Comparison of ENCODE assay signal across 24 cellular contexts in genomic region chr7:22810843-22811242, GRCh38. TPM values are rescaled to one million over a fixed set of nuclear protein-coding genes. Genes with fewer than 3 reads are reported as not detected.
DNase-seq lines count a peak whose midpoint lies in the region; ATAC-seq, FAIRE-seq and TF ChIP-seq lines count a peak whose summit lies in the region.
"Had no signal": no experiment of that assay in that cellular context is flagged by ENCODE, and none has a peak within 500 bp of the region (broad histone marks: within the 10 kb centered on the region; RNA-seq: fewer than 3 reads in every experiment).

No MANE protein-coding gene starts in this region.

- no peaks in the 10 kb centered on the region for H3K9me3 ChIP-seq in HUES64 (ENCODE audit: insufficient read depth, low read depth, low read length)
- no peaks in the 10 kb centered on the region for H3K9me3 ChIP-seq in K562 (replicated peaks; ENCODE audit: control insufficient read depth, insufficient read depth, low read depth, low read length)
- H3K9me3 ChIP-seq: colonic mucosa, uterus had no signal

- H3K9me1 ChIP-seq in K562 (ENCODE audit: control insufficient read depth, insufficient read depth, low read length), result no peaks in the 10 kb centered on the region

- no peak overlapping the region for H2AFZ ChIP-seq in K562 (ENCODE audit: low read depth, low read length)

- intact Hi-C loops in K562 (cut with micrococcal nuclease), result no loop called here

- no peak for DNase-seq in T-helper 2 cell treated with Interferon-gamma antibody and Interleukin-4, amounts not matched to agents 5 μg/mL and 100 μg/mL, for 36 hours (ENCODE audit: low spot score)
- DNase-seq in T-helper 2 cell, result no peak
- no peak for DNase-seq in K562 (ENCODE audit: extremely low read depth in 1 of 4, low spot score in 3 of 4)
- no peak for DNase-seq in naive thymus-derived CD8-positive, alpha-beta T cell
- DNase-seq in activated CD4-positive, CD25-positive, alpha-beta regulatory T cell treated with anti-CD3 and anti-CD28 coated beads, Interleukin-2, amount 50 U/mL, for 72 hours, result no peak
- DNase-seq in activated CD4-positive, alpha-beta T cell treated with anti-CD3 and anti-CD28 coated beads, Interleukin-2, amount 50 U/mL, for 48 hours, result no peak
- DNase-seq: activated CD4-positive, alpha-beta T cell treated with anti-CD3 and anti-CD28 coated beads, Interleukin-2, amount 50 U/mL, for 1 hour; activated naive CD8-positive, alpha-beta T cell treated with anti-CD3 and anti-CD28 coated beads, Interleukin-2, amount 10 ng/mL, durations not matched to agents 7 days and 5 days; activated T-cell treated with anti-CD3 and anti-CD28 coated beads for 4 hours; colonic mucosa; COR-L47; DND-41; glutamatergic neuron; immature natural killer cell; NCI-H2171; NCI-H524 treated with DMSO at 0.1 percent for 48 hours; occipital lobe; stimulated activated CD8-positive, alpha-beta memory T cell treated with anti-CD3 and anti-CD28 coated beads, Interleukin-4, amount 100 ng/mL, for 48 hours; uterus had no signal

- H3K9me3 Mint-ChIP-seq in T-helper 2 cell treated with Interferon-gamma antibody and Interleukin-4, amounts not matched to agents 5 μg/mL and 100 μg/mL, for 36 hours, result no peaks in the 10 kb centered on the region
- no peaks in the 10 kb centered on the region for H3K9me3 Mint-ChIP-seq in naive thymus-derived CD8-positive, alpha-beta T cell
- H3K9me3 Mint-ChIP-seq: activated naive CD8-positive, alpha-beta T cell treated with anti-CD3 and anti-CD28 coated beads, Interleukin-2, amount 10 ng/mL, durations not matched to agents 7 days and 5 days; immature natural killer cell had no signal

- peak overlapping the region; percentile 87 for H3K27ac ChIP-seq in HUES64 (ENCODE audit: low read depth, low read length)
- H3K27ac ChIP-seq in K562 (ENCODE audit: extremely low read depth, low read depth, low read length), result no peak overlapping the region
- H3K27ac ChIP-seq: 22Rv1, colonic mucosa, HL-60, uterus had no signal

- TF ChIP-seq CTCF in K562 (IDR thresholded peaks at IDR 0.05 in 2 of 3, conservative IDR thresholded peaks at IDR 0.05 in 1 of 3; ENCODE audit: insufficient read depth in 2 of 3, low read depth in 1 of 3, low read length in 3 of 3), result no peak

- H3K4me1 ChIP-seq in HUES64 (ENCODE audit: insufficient read depth, low read length) (peaks cover 63% of the 10 kb centered on the region), K562 (replicated peaks in 1 of 2; ENCODE audit: control insufficient read depth in 2 of 2, insufficient read depth in 2 of 2, low read length in 2 of 2) (peaks cover 0 to 5% of the 10 kb centered on the region in 2 experiments; a peak in 2 of 5 replicates)
- H3K4me1 ChIP-seq: colonic mucosa, uterus had no signal

- FAIRE-seq in K562 (lab: Jason Lieb, UNC), result no peak

- no peak overlapping the region for H3K4me3 Mint-ChIP-seq in T-helper 2 cell treated with Interferon-gamma antibody and Interleukin-4, amounts not matched to agents 5 μg/mL and 100 μg/mL, for 36 hours
- H3K4me3 Mint-ChIP-seq in naive thymus-derived CD8-positive, alpha-beta T cell, result no peak overlapping the region
- H3K4me3 Mint-ChIP-seq: activated naive CD8-positive, alpha-beta T cell treated with anti-CD3 and anti-CD28 coated beads, Interleukin-2, amount 10 ng/mL, durations not matched to agents 7 days and 5 days; immature natural killer cell had no signal

- H3K9ac ChIP-seq in HUES64 (ENCODE audit: low read depth, low read length) (peak overlapping the region; percentile 65), K562 (ENCODE audit: insufficient read depth in 1 of 2, low read depth in 2 of 2, low read length in 2 of 2) (no peak overlapping the region)

- TF ChIP-seq EP300 in K562 (IDR thresholded peaks at IDR 0.05; ENCODE audit: low read length), result no peak

- CTCF ChIA-PET in K562 (lab: Yijun Ruan, JAX; ENCODE audit: low intra/inter-chr PET ratio), result no interaction called here

- POLR2A ChIA-PET in K562 (lab: Yijun Ruan, JAX), result interaction anchor here (0.8 to 1.8 kb wide), 3 partner anchors 10 to 13 kb away, joined by 3 to 12 read pairs (median 5); partner anchors contain the start of gene TOMM7
- POLR2A ChIA-PET in naive thymus-derived CD8-positive, alpha-beta T cell (lab: Charles Lee), result interaction anchor here (1.4 kb wide), 1 partner anchor 12 kb away, joined by 5 read pairs; the partner anchor contains the start of gene TOMM7

- ATAC-seq in K562, result no peak
- ATAC-seq in naive thymus-derived CD8-positive, alpha-beta T cell, result no peak
- no peak for ATAC-seq in GM19023 (IDR thresholded peaks at IDR 0.05; ENCODE audit: unreplicated experiment)
- ATAC-seq: HCT116 had no signal

- H3K36me3 Mint-ChIP-seq in T-helper 2 cell treated with Interferon-gamma antibody and Interleukin-4, amounts not matched to agents 5 μg/mL and 100 μg/mL, for 36 hours (ENCODE audit: low read depth), result peaks cover 12% of the 10 kb centered on the region
- peaks cover 0 to 49% (median 4%) of the 10 kb centered on the region in 3 donors for H3K36me3 Mint-ChIP-seq in naive thymus-derived CD8-positive, alpha-beta T cell

- H3K27me3 ChIP-seq in HUES64 (ENCODE audit: insufficient read depth, low read length) (no peaks in the 10 kb centered on the region), K562 (ENCODE audit: control insufficient read depth in 2 of 2, insufficient read depth in 2 of 2, low read length in 2 of 2) (no peaks in the 10 kb centered on the region)
- H3K27me3 ChIP-seq: colonic mucosa, uterus had no signal

- no TSS peak for BruUV-seq in K562 (replicated peaks; lab: Mats Ljungman, UMichigan)

- peaks cover 4% of the 10 kb centered on the region for H3K27me3 Mint-ChIP-seq in T-helper 2 cell treated with Interferon-gamma antibody and Interleukin-4, amounts not matched to agents 5 μg/mL and 100 μg/mL, for 36 hours (ENCODE audit: low read depth)
- H3K27me3 Mint-ChIP-seq in naive thymus-derived CD8-positive, alpha-beta T cell, result no peaks in the 10 kb centered on the region
- H3K27me3 Mint-ChIP-seq: activated naive CD8-positive, alpha-beta T cell treated with anti-CD3 and anti-CD28 coated beads, Interleukin-2, amount 10 ng/mL, durations not matched to agents 7 days and 5 days had no signal

- H3K79me2 ChIP-seq in K562 (ENCODE audit: control insufficient read depth, insufficient read depth, low read length), result peaks cover 15% of the 10 kb centered on the region

- WGBS in HUES64, result 76% methylated on average over 1 of the region's 1 CpG
- WGBS in K562 (ENCODE audit: insufficient coverage, low coverage, missing lambda C conversion rate), result 74% methylated on average over 1 of the region's 1 CpG

- H3K4me2 ChIP-seq in K562 (ENCODE audit: insufficient read depth, low read length), result no peak overlapping the region

- no peak overlapping the region for H3K4me3 ChIP-seq in HUES64 (ENCODE audit: low read length)
- H3K4me3 ChIP-seq in K562, result no peak overlapping the region
- H3K4me3 ChIP-seq: colonic mucosa, uterus had no signal

- H3K27ac Mint-ChIP-seq in T-helper 2 cell treated with Interferon-gamma antibody and Interleukin-4, amounts not matched to agents 5 μg/mL and 100 μg/mL, for 36 hours, result peak overlapping the region; percentile 21
- peak overlapping the region in 7 of 10 donors; percentile 29 to 67 (median 50) for H3K27ac Mint-ChIP-seq in naive thymus-derived CD8-positive, alpha-beta T cell
- H3K27ac Mint-ChIP-seq: activated naive CD8-positive, alpha-beta T cell treated with anti-CD3 and anti-CD28 coated beads, Interleukin-2, amount 10 ng/mL, durations not matched to agents 7 days and 5 days had no signal

- in situ Hi-C loops in K562 (cut with MboI), result no loop called here

- H3K4me1 Mint-ChIP-seq in T-helper 2 cell treated with Interferon-gamma antibody and Interleukin-4, amounts not matched to agents 5 μg/mL and 100 μg/mL, for 36 hours (ENCODE audit: low read depth), result peaks cover 4% of the 10 kb centered on the region
- peaks cover 5 to 15% (median 11%) of the 10 kb centered on the region in 4 donors for H3K4me1 Mint-ChIP-seq in naive thymus-derived CD8-positive, alpha-beta T cell

- peaks cover 39% of the 10 kb centered on the region for H3K36me3 ChIP-seq in HUES64 (ENCODE audit: insufficient read depth, low read length)
- peaks cover 38% of the 10 kb centered on the region for H3K36me3 ChIP-seq in K562 (ENCODE audit: control insufficient read depth, insufficient read depth, low read length)
- H3K36me3 ChIP-seq: colonic mucosa, uterus had no signal

- no peak for TF ChIP-seq RAD21 in K562 (CRISPR knock-in tag; conservative IDR thresholded peaks at IDR 0.05 in 1 of 2, IDR thresholded peaks at IDR 0.05 in 1 of 2)

- no peaks in the 10 kb centered on the region for H4K20me1 ChIP-seq in K562 (replicated peaks; ENCODE audit: control insufficient read depth, insufficient read depth, low read length)

- TF ChIP-seq POLR2A in K562 (conservative IDR thresholded peaks at IDR 0.05), result no peak

TF ChIP-seq in K562, 482 proteins besides CTCF, POLR2A, EP300 and RAD21 (continues in another document):
- peak; percentile 42; the same call in 1 of the 2 replicates for TF ChIP-seq NFE2 (IDR thresholded peaks at IDR 0.05; ENCODE audit: low read depth)

RNA-seq across cellular contexts. Expression of gene TOMM7, which starts 11.8 kb away (rescaled TPM):
- polyA plus RNA-seq in HUES64 (2013, experiment 1 of 2), result 330 TPM
- 334 TPM for polyA plus RNA-seq in HUES64 (2013, experiment 2 of 2)
- 33.0 and 56.7 TPM in 2 replicates for total RNA-seq in K562 (2011; cell fraction: chromatin; rRNA removed; ENCODE audit: low replicate concordance)
- 99.1 and 138 TPM in 2 replicates for total RNA-seq in K562 (2011; cell fraction: nucleolus; rRNA removed)
- total RNA-seq in K562 (2011; cell fraction: nucleoplasm; rRNA removed), result 91.9 and 144 TPM in 2 replicates
- total RNA-seq in K562 (2014; rRNA removed) (254 and 299 TPM in 2 replicates), K562 (2014; rRNA removed; fragmentation: Illumina TruSeq; extraction: Trizol) (527 and 643 TPM in 2 replicates), K562 (2015; rRNA removed; fragmentation: Illumina TruSeq; extraction: Trizol) (301 and 309 TPM in 2 replicates), K562 (2021) (421 and 457 TPM in 2 replicates)
- polyA plus RNA-seq in K562 (2011; rRNA removed) (1,717 and 2,316 TPM in 2 replicates), K562 (2014; fragmentation: Illumina TruSeq; extraction: Trizol) (263 and 283 TPM in 2 replicates), K562 (2014; fragmentation: Nextera tagmentation; extraction: Ambion mirVana) (100 to 1,000 TPM; 787 to 797 TPM), K562 (2014; rRNA removed) (564 and 638 TPM in 2 replicates)
- polyA plus RNA-seq in K562 (2011; cell fraction: cytosol; rRNA removed), result 211 and 453 TPM in 2 replicates
- 114 and 243 TPM in 2 replicates for polyA plus RNA-seq in K562 (2011; cell fraction: nucleus; rRNA removed)
- 614 and 759 TPM in 2 replicates for polyA plus RNA-seq in K562 (2012)
- 96.8 and 124 TPM in 2 replicates for polyA minus RNA-seq in K562 (2011; rRNA and poly(A)+ RNA removed)
- polyA minus RNA-seq in K562 (2011; cell fraction: cytosol; rRNA and poly(A)+ RNA removed), result 53.5 and 72.6 TPM in 2 replicates
- polyA minus RNA-seq in K562 (2011; cell fraction: nucleus; rRNA and poly(A)+ RNA removed), result 31.4 and 79.2 TPM in 2 replicates
- 100 to 1,000 TPM; 675 to 780 TPM for total RNA-seq in naive thymus-derived CD8-positive, alpha-beta T cell
- 100 to 1,000 TPM; 309 to 462 (median 320) TPM for polyA plus RNA-seq in naive thymus-derived CD8-positive, alpha-beta T cell
